1 cellular context compared by ENCODE assay signal in genomic region chr16:89860747-89861304, GRCh38.
TF ChIP-seq lines count a peak whose summit lies in the region.

No MANE protein-coding gene starts in this region.

TF ChIP-seq in HepG2, 621 proteins besides CTCF, POLR2A, EP300 and RAD21 (continued from another document and continues in another):
- TF ChIP-seq ZNF407 (CRISPR knock-in tag; IDR thresholded peaks at IDR 0.05; ENCODE audit: not compliant biosample characterization): peak; percentile 84
- no peak for TF ChIP-seq IKZF1 (IDR thresholded peaks at IDR 0.05)
- 0 out of 2 replicates have a peak, but pooled peaks have one; percentile 29 for TF ChIP-seq ZNF83 (CRISPR knock-in tag; IDR thresholded peaks at IDR 0.05; ENCODE audit: borderline replicate concordance)
- TF ChIP-seq TERF1 (CRISPR knock-in tag; IDR thresholded peaks at IDR 0.05): no peak
- 0 out of 2 replicates have a peak, but pooled peaks have one; percentile 37 for TF ChIP-seq TFDP2 (CRISPR knock-in tag; IDR thresholded peaks at IDR 0.05)
- TF ChIP-seq PTBP1 (IDR thresholded peaks at IDR 0.05; ENCODE audit: low read depth, low read length, poor library complexity, severe bottlenecking): no peak
- TF ChIP-seq RERE (CRISPR knock-in tag; IDR thresholded peaks at IDR 0.05; ENCODE audit: low read depth): no peak
- TF ChIP-seq ZNF343 (CRISPR knock-in tag; IDR thresholded peaks at IDR 0.05): no peak
- TF ChIP-seq ZBTB7B (CRISPR knock-in tag; IDR thresholded peaks at IDR 0.05): peak; percentile 78
- TF ChIP-seq SKI (IDR thresholded peaks at IDR 0.05; ENCODE audit: partially characterized antibody): peak; percentile 66
- no peak for TF ChIP-seq ZNF232 (CRISPR knock-in tag; IDR thresholded peaks at IDR 0.05; ENCODE audit: borderline replicate concordance)
- no peak for TF ChIP-seq ZNF33A (CRISPR knock-in tag; IDR thresholded peaks at IDR 0.05; ENCODE audit: borderline replicate concordance)
- TF ChIP-seq ZNF839 (CRISPR knock-in tag; IDR thresholded peaks at IDR 0.05; ENCODE audit: borderline replicate concordance): no peak; the same call in 1 of the 2 replicates
- peak; percentile 53; the same call in 1 of the 2 replicates for TF ChIP-seq KMT2A (CRISPR knock-in tag; IDR thresholded peaks at IDR 0.05)
- no peak for TF ChIP-seq E2F2 (CRISPR knock-in tag; IDR thresholded peaks at IDR 0.05; ENCODE audit: borderline replicate concordance)
- TF ChIP-seq MIER3 (CRISPR knock-in tag; IDR thresholded peaks at IDR 0.05; ENCODE audit: borderline replicate concordance): no peak
- no peak for TF ChIP-seq FOXO1 (CRISPR knock-in tag; IDR thresholded peaks at IDR 0.05)
- no peak for TF ChIP-seq KLF12 (CRISPR knock-in tag; IDR thresholded peaks at IDR 0.05; ENCODE audit: borderline replicate concordance)
- no peak; the same call in 1 of the 2 replicates for TF ChIP-seq ZNF788 (CRISPR knock-in tag; IDR thresholded peaks at IDR 0.05; ENCODE audit: borderline replicate concordance)
- no peak; the same call in 1 of the 2 replicates for TF ChIP-seq NFKBIZ (CRISPR knock-in tag; IDR thresholded peaks at IDR 0.05)
- 0 out of 2 replicates have a peak, but pooled peaks have one; percentile 11 for TF ChIP-seq CHD2 (IDR thresholded peaks at IDR 0.05; ENCODE audit: low read depth, low read length)
- TF ChIP-seq ZNF781 (CRISPR knock-in tag; IDR thresholded peaks at IDR 0.05; ENCODE audit: borderline replicate concordance, not compliant biosample characterization): no peak
- no peak for TF ChIP-seq SRSF4 (IDR thresholded peaks at IDR 0.05; ENCODE audit: low read depth, low read length, poor library complexity, severe bottlenecking)
- TF ChIP-seq SOX13 (IDR thresholded peaks at IDR 0.05): no peak
- TF ChIP-seq SOX13 (CRISPR knock-in tag; conservative IDR thresholded peaks at IDR 0.05 in 1 of 2, IDR thresholded peaks at IDR 0.05 in 1 of 2): no peak
- peak; percentile 50; the same call in 1 of the 2 replicates for TF ChIP-seq ZNF121 (CRISPR knock-in tag; IDR thresholded peaks at IDR 0.05)
- peak; percentile 60; the same call in 1 of the 2 replicates for TF ChIP-seq ETV6 (CRISPR knock-in tag; conservative IDR thresholded peaks at IDR 0.05)
- TF ChIP-seq PLSCR1 (CRISPR knock-in tag; IDR thresholded peaks at IDR 0.05; ENCODE audit: borderline replicate concordance): no peak
- TF ChIP-seq ZNF136 (CRISPR knock-in tag; IDR thresholded peaks at IDR 0.05; ENCODE audit: low read depth): no peak
- no peak for TF ChIP-seq ZNF639 (CRISPR knock-in tag; conservative IDR thresholded peaks at IDR 0.05)
- TF ChIP-seq MNT (IDR thresholded peaks at IDR 0.05): no peak
- TF ChIP-seq FUBP1 (CRISPR knock-in tag; IDR thresholded peaks at IDR 0.05; ENCODE audit: borderline replicate concordance): 0 out of 2 replicates have a peak, but pooled peaks have one; percentile 77
